ENCODE assay signal across 21 cellular contexts in the genomic region with DNA sequence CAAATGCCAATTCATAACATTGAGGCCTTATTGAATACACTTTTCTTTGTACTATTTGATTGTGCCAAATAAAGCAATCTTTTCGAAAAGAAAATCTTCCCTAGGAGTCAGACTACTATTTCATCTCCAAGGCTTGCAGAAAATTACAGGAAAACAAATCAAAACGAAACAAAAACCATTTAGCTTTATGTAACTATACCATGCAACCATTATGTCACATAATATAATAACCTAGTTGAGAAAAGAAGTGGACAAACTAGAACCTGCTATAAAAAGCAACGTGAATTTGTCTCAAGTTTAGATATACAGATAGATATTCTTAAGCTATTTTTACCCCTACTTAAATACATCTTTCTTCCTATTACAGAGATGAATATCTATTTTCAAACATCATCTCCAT. TPM values are rescaled to one million over a fixed set of nuclear protein-coding genes. Genes with fewer than 3 reads are reported as not detected.
A peak's percentile ranks its signal among the peaks of the same experiment; 100 is the strongest.
DNase-seq lines count a peak whose midpoint lies in the region; ATAC-seq and TF ChIP-seq lines count a peak whose summit lies in the region.
"Had no signal": no experiment of that assay in that cellular context is flagged by ENCODE, and none has a peak within 500 bp of the region (broad histone marks: within the 10 kb centered on the region; RNA-seq: fewer than 3 reads in every experiment).

No MANE protein-coding gene starts in this region.

- WGBS in transverse colon (ENCODE audit: low coverage in 1 of 2), 2 donors = 36 to 39% methylated on average over 3 of the region's 3 CpGs

- ATAC-seq in GM18907 (IDR thresholded peaks at IDR 0.05; ENCODE audit: unreplicated experiment) = no peak
- ATAC-seq: HCT116 had no signal

- H3K27me3 ChIP-seq in colonic mucosa = no peaks in the 10 kb centered on the region
- no peaks in the 10 kb centered on the region for H3K27me3 ChIP-seq in mucosa of rectum (ENCODE audit: control insufficient read depth in 2 of 2, insufficient read depth in 2 of 2, low read length in 2 of 2)
- no peaks in the 10 kb centered on the region for H3K27me3 ChIP-seq in transverse colon
- H3K27me3 ChIP-seq in breast epithelium = peaks cover 0 to 3% of the 10 kb centered on the region in 2 donors

- H3K4me3 ChIP-seq in colonic mucosa (no peak overlapping the region), mucosa of rectum (ENCODE audit: low read length in 2 of 2) (no peak overlapping the region), transverse colon (no peak overlapping the region), breast epithelium (no peak overlapping the region)
- H3K4me3 ChIP-seq: GM23248 had no signal

- H3K9me3 ChIP-seq in colonic mucosa = no peaks in the 10 kb centered on the region
- H3K9me3 ChIP-seq in mucosa of rectum (ENCODE audit: control insufficient read depth in 2 of 2, low read length in 2 of 2) = no peaks in the 10 kb centered on the region
- no peaks in the 10 kb centered on the region for H3K9me3 ChIP-seq in transverse colon
- no peaks in the 10 kb centered on the region for H3K9me3 ChIP-seq in breast epithelium

- intact Hi-C loops in colonic mucosa (cut with DNase I) (no loop called here), transverse colon (cut with DNase I; ENCODE audit: low total_unique reads) (no loop called here), breast epithelium (cut with DNase I; ENCODE audit: low total_unique reads) (no loop called here)

- no peak overlapping the region for H3K9ac ChIP-seq in colonic mucosa (ENCODE audit: low read depth in 2 of 2, low read length in 2 of 2)
- no peak overlapping the region for H3K9ac ChIP-seq in mucosa of rectum (ENCODE audit: low read depth in 1 of 2, low read length in 2 of 2)
- H3K9ac ChIP-seq: GM23248 had no signal

- H3K27ac ChIP-seq in colonic mucosa (peak overlapping the region; percentile 30), mucosa of rectum (ENCODE audit: low read depth in 2 of 2, low read length in 2 of 2) (peak overlapping the region; percentile 5 to 50), transverse colon (peak overlapping the region; percentile 29 to 63 (median 58)), breast epithelium (no peak overlapping the region)
- H3K27ac ChIP-seq: GM23248 had no signal

- DNase-seq in colonic mucosa (no peak), transverse colon (no peak), breast epithelium (ENCODE audit: low spot score in 2 of 2) (no peak)
- no peak for DNase-seq in stimulated activated CD4-positive, alpha-beta T cell treated with anti-CD3 and anti-CD28 coated beads, Interleukin-4, amount 100 ng/mL, for 1 hour
- DNase-seq: C1 segment of cervical spinal cord; Calu3; CD4-positive, alpha-beta memory T cell; COR-L47; DMS53; DMS79 treated with DMSO at 0.1 percent for 48 hours; GF-D8; GM23248; H9 had no signal

- no peak for TF ChIP-seq EP300 in transverse colon (IDR thresholded peaks at IDR 0.05; ENCODE audit: low read depth)

- in situ Hi-C loops in transverse colon (cut with MboI; ENCODE audit: low pct_ligation_motif_present in 1 of 4, low pct_unique_long_range_greater_than_20kb in 1 of 4, low sequenced_read_pairs in 3 of 4) = no loop called here

- H3K36me3 ChIP-seq in colonic mucosa (no peaks in the 10 kb centered on the region), mucosa of rectum (ENCODE audit: control insufficient read depth in 2 of 2, insufficient read depth in 2 of 2, low read length in 2 of 2) (no peaks in the 10 kb centered on the region), transverse colon (no peaks in the 10 kb centered on the region), breast epithelium (no peaks in the 10 kb centered on the region)

- H3K4me1 ChIP-seq in colonic mucosa (no peaks in the 10 kb centered on the region), mucosa of rectum (ENCODE audit: control insufficient read depth in 2 of 2, insufficient read depth in 2 of 2, low read length in 2 of 2) (peaks cover 11 to 14% of the 10 kb centered on the region in 2 donors), transverse colon (peaks cover 0 to 50% (median 31%) of the 10 kb centered on the region in 4 donors), breast epithelium (no peaks in the 10 kb centered on the region)

- TF ChIP-seq CTCF in colonic mucosa (IDR thresholded peaks at IDR 0.05) = no peak
- no peak for TF ChIP-seq CTCF in transverse colon (IDR thresholded peaks at IDR 0.05)
- TF ChIP-seq CTCF in breast epithelium (IDR thresholded peaks at IDR 0.05) = no peak

- TF ChIP-seq POLR2A in transverse colon (IDR thresholded peaks at IDR 0.05) (no peak), breast epithelium (IDR thresholded peaks at IDR 0.05) (no peak)

RNA-seq across cellular contexts. Expression of gene HTR4, which starts 18.0 kb away (rescaled TPM):
- total RNA-seq in colonic mucosa (1 to 10 TPM; 7.5 to 8.9 TPM), transverse colon (10 to 100 TPM; 17.6 to 21.3 (median 19.9) TPM), breast epithelium (under 1 TPM in 2 of 3 donors, not detected in 1; 0.15 to 0.66 TPM)
- total RNA-seq: A172; A673; Calu3; CD4-positive, alpha-beta memory T cell; Daoy; G401; GM23248; H1; H9 had no signal

Comparison
In these comparisons a context has a peak if more than half of its experiments do, and no peak if none do; other contexts are left out.
1. H3K27ac ChIP-seq: peak in colonic mucosa (single experiment), mucosa of rectum (2 of 2) and transverse colon (4 of 4); none in breast epithelium (0 of 2).
2. RNA of gene HTR4, which starts 18.0 kb away (total RNA-seq): 17.6 to 21.3 TPM in transverse colon and 7.5 to 8.9 TPM in colonic mucosa; 0.15 to 0.66 TPM in breast epithelium; every median in the first group is over 4 times any median in the second.